Comparison of ENCODE assay signal across 16 cellular contexts in genomic region chr12:18882690-18883089, GRCh38.
DNase-seq lines count a peak whose midpoint lies in the region; ATAC-seq and TF ChIP-seq lines count a peak whose summit lies in the region.
"Had no signal": no experiment of that assay in that cellular context is flagged by ENCODE, and none has a peak within 500 bp of the region (broad histone marks: within the 10 kb centered on the region; RNA-seq: fewer than 3 reads in every experiment).

No MANE protein-coding gene starts in this region.

- H3K27me3 ChIP-seq in left ventricle myocardium inferior (ENCODE audit: low read depth), result no peaks in the 10 kb centered on the region
- no peaks in the 10 kb centered on the region for H3K27me3 ChIP-seq in right cardiac atrium (ENCODE audit: control insufficient read depth, insufficient read depth)
- H3K27me3 ChIP-seq: BLaER1 had no signal

- no peaks in the 10 kb centered on the region for H3K36me3 ChIP-seq in left ventricle myocardium inferior
- H3K36me3 ChIP-seq: BLaER1, HAP-1 had no signal

- TF ChIP-seq CTCF in left ventricle myocardium inferior (IDR thresholded peaks at IDR 0.05; ENCODE audit: borderline replicate concordance), result peak; percentile 29
- peak; percentile 44 for TF ChIP-seq CTCF in LNCaP clone FGC (IDR thresholded peaks at IDR 0.05; ENCODE audit: control insufficient read depth, extremely low read depth, insufficient read depth)
- peak; percentile 12 for TF ChIP-seq CTCF in epithelial cell of esophagus (IDR thresholded peaks at IDR 0.05; ENCODE audit: insufficient read depth, low read depth, low read length, missing control alignments)

- H3K9me3 ChIP-seq in left ventricle myocardium inferior (replicated peaks), result no peaks in the 10 kb centered on the region
- H3K9me3 ChIP-seq in right cardiac atrium (ENCODE audit: control insufficient read depth, low read length), result peaks cover 2% of the 10 kb centered on the region
- H3K9me3 ChIP-seq: BLaER1 had no signal

- no peak for DNase-seq in left ventricle myocardium inferior
- no peak for DNase-seq in right cardiac atrium
- DNase-seq in LNCaP clone FGC (ENCODE audit: low read depth), result no peak
- DNase-seq in epithelial cell of esophagus (ENCODE audit: low read depth), result no peak
- DNase-seq in HK-2 (ENCODE audit: unreplicated experiment), result no peak
- no peak for DNase-seq in NCI-H2081 treated with DMSO at 0.1 percent for 48 hours (lab: John Stamatoyannopoulos, UW)
- DNase-seq: DMS153, NCI-H1092, NCI-H345, NCI-H774, RPMI8226, T-helper 1 cell had no signal

- H3K4me3 ChIP-seq in left ventricle myocardium inferior, result peak overlapping the region; percentile 6
- H3K4me3 ChIP-seq in right cardiac atrium (ENCODE audit: low read length), result no peak overlapping the region
- H3K4me3 ChIP-seq in LNCaP clone FGC (ENCODE audit: low read depth, low read length), result no peak overlapping the region
- no peak overlapping the region for H3K4me3 ChIP-seq in epithelial cell of esophagus (ENCODE audit: low read length)
- H3K4me3 ChIP-seq: BLaER1, HAP-1, SK-N-MC had no signal

- H3K27ac ChIP-seq in left ventricle myocardium inferior (replicated peaks) (no peak overlapping the region), right cardiac atrium (ENCODE audit: low read length) (no peak overlapping the region)
- H3K27ac ChIP-seq: BLaER1, SK-N-MC had no signal

- H3K4me1 ChIP-seq in left ventricle myocardium inferior (no peaks in the 10 kb centered on the region), right cardiac atrium (ENCODE audit: control insufficient read depth, insufficient read depth, low read length) (no peaks in the 10 kb centered on the region)
- H3K4me1 ChIP-seq: HAP-1 had no signal

- no peak for ATAC-seq in right cardiac atrium
- ATAC-seq in GM21515 (IDR thresholded peaks at IDR 0.05; ENCODE audit: unreplicated experiment), result no peak

- whole genome bisulfite sequencing in right cardiac atrium, result 54% methylated on average over 5 of the region's 5 CpGs

- intact Hi-C loops in left ventricle myocardium inferior (cut with micrococcal nuclease), result no loop called here
- intact Hi-C loops in right cardiac atrium (cut with DNase I), result no loop called here
